In genomic region chr4:40307627-40308497, GRCh38 we compare ENCODE assay signal across 8 cellular contexts. TPM values are rescaled to one million over a fixed set of nuclear protein-coding genes. Genes with fewer than 3 reads are reported as not detected.
DNase-seq lines count a peak whose midpoint lies in the region; ATAC-seq lines count a peak whose summit lies in the region.

No MANE protein-coding gene starts in this region.

- H3K27ac ChIP-seq in CD4-positive, CD25-positive, alpha-beta regulatory T cell (ENCODE audit: insufficient read depth, low read length, poor library complexity, severe bottlenecking), result peak overlapping the region; percentile 94

- H3K4me3 ChIP-seq in CD4-positive, CD25-positive, alpha-beta regulatory T cell (ENCODE audit: low read depth, low read length), result peak overlapping the region; percentile 77

- peaks cover 96% of the 10 kb centered on the region for H3K4me1 ChIP-seq in CD4-positive, CD25-positive, alpha-beta regulatory T cell (ENCODE audit: control insufficient read depth, insufficient read depth, low read length, poor library complexity, severe bottlenecking)

- peaks cover 8% of the 10 kb centered on the region for H3K36me3 Mint-ChIP-seq in CD4-positive, CD25-positive, alpha-beta regulatory T cell
- H3K36me3 Mint-ChIP-seq in memory B cell, result peaks cover 2% of the 10 kb centered on the region

- peaks cover 30 to 94% (median 71%) of the 10 kb centered on the region in 4 donors for H3K4me1 Mint-ChIP-seq in CD4-positive, CD25-positive, alpha-beta regulatory T cell
- H3K4me1 Mint-ChIP-seq in memory B cell, result peaks cover 48% of the 10 kb centered on the region

- H3K4me3 Mint-ChIP-seq in CD4-positive, CD25-positive, alpha-beta regulatory T cell, result peak overlapping the region; percentile 74 to 89 (median 84)
- peak overlapping the region; percentile 85 for H3K4me3 Mint-ChIP-seq in memory B cell

- H3K36me3 ChIP-seq in CD4-positive, CD25-positive, alpha-beta regulatory T cell (ENCODE audit: control insufficient read depth, insufficient read depth, low read length), result no peaks in the 10 kb centered on the region

- no peaks in the 10 kb centered on the region for H3K27me3 ChIP-seq in CD4-positive, CD25-positive, alpha-beta regulatory T cell (ENCODE audit: control insufficient read depth, insufficient read depth, low read length)

- peaks cover 0 to 4% of the 10 kb centered on the region in 2 experiments for H3K9me3 ChIP-seq in CD4-positive, CD25-positive, alpha-beta regulatory T cell (ENCODE audit: control insufficient read depth in 2 of 2, low read length in 2 of 2)

- peak overlapping the region; percentile 98 to 99 (median 99) for H3K27ac Mint-ChIP-seq in CD4-positive, CD25-positive, alpha-beta regulatory T cell
- peak overlapping the region; percentile 100 for H3K27ac Mint-ChIP-seq in memory B cell

- H3K9me3 Mint-ChIP-seq in CD4-positive, CD25-positive, alpha-beta regulatory T cell, result peaks cover 0 to 6% (median 0%) of the 10 kb centered on the region in 7 donors
- peaks cover under 1% of the 10 kb centered on the region for H3K9me3 Mint-ChIP-seq in memory B cell

- ATAC-seq in CD4-positive, CD25-positive, alpha-beta regulatory T cell (ENCODE audit: low read depth in 2 of 2), result peak; percentile 73 to 82
- ATAC-seq in HG02798 (IDR thresholded peaks at IDR 0.05; ENCODE audit: poor library complexity, unreplicated experiment) (peak; percentile 33), memory B cell (ENCODE audit: low read depth) (peak; percentile 71)

- peak; percentile 63 to 92 (median 80) for DNase-seq in CD4-positive, CD25-positive, alpha-beta regulatory T cell
- peak; percentile 80 for DNase-seq in activated CD8-positive, alpha-beta memory T cell treated with anti-CD3 and anti-CD28 coated beads for 24 hours
- DNase-seq in memory B cell (ENCODE audit: low spot score in 2 of 2), result peak; percentile 63 to 80
- DNase-seq in GM19240 (ENCODE audit: insufficient read length, low spot score), result no peak
- DNase-seq in NCI-H2081 treated with DMSO at 0.1 percent for 48 hours (lab: John Stamatoyannopoulos, UW), result no peak
- DNase-seq in AG08396 (ENCODE audit: low spot score), result no peak
- no peak for DNase-seq in KG1 (lab: John Stamatoyannopoulos, UW)

- no peaks in the 10 kb centered on the region for H3K27me3 Mint-ChIP-seq in CD4-positive, CD25-positive, alpha-beta regulatory T cell
- H3K27me3 Mint-ChIP-seq in memory B cell, result no peaks in the 10 kb centered on the region

RNA-seq across cellular contexts. Expression of gene CHRNA9, which starts 27.3 kb away (rescaled TPM):
- not detected for total RNA-seq in CD4-positive, CD25-positive, alpha-beta regulatory T cell
- polyA plus RNA-seq in CD4-positive, CD25-positive, alpha-beta regulatory T cell, result under 1 TPM; 0.13 to 0.69 (median 0.37) TPM

Comparison
In these comparisons a context has a peak if more than half of its experiments do, and no peak if none do; other contexts are left out.
1. DNase-seq: peak in CD4-positive, CD25-positive, alpha-beta regulatory T cell (3 of 3), activated CD8-positive, alpha-beta memory T cell treated with anti-CD3 and anti-CD28 coated beads for 24 hours (single experiment) and memory B cell (2 of 2); none in GM19240 (single experiment), NCI-H2081 treated with DMSO at 0.1 percent for 48 hours (single experiment), AG08396 (single experiment) and KG1 (single experiment).
2. Peak in every context shown above with its lines, with median percentiles within 50 percentile points of each other: ATAC-seq.